ENCODE assay signal across 9 cellular contexts in the genomic region with DNA sequence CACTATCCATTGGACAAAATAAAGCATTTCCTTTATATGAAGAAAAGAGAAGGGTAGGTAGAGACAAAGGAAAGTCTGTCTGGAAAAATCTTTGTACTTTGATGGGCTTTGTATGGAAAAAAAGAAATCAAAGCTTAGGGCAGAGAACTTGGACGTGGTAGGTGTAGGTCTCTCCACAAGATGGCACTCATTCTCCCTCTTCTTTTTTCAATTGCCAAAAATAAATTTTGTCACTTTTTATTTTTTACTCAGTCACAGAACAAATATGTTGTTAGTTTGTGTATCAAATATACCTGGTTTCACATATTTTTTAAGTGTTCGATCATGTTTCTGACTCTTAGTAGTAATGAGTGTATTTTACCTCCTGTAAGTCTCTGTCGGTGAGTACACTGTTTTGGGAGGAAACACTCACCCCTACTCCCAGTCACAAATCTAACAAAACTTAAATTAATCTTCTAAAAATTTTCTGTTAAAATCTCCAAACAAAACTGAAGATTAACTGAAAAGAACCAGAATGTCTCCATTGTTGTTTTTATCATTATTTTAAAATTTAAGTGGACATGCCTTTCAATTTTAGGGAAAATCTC.
A peak's percentile ranks its signal among the peaks of the same experiment; 100 is the strongest.
DNase-seq lines count a peak whose midpoint lies in the region; ATAC-seq and TF ChIP-seq lines count a peak whose summit lies in the region.
"Had no signal": no experiment of that assay in that cellular context is flagged by ENCODE, and none has a peak within 500 bp of the region (broad histone marks: within the 10 kb centered on the region; RNA-seq: fewer than 3 reads in every experiment).

No MANE protein-coding gene starts in this region.

- no peak for TF ChIP-seq POLR2A in thyroid gland (IDR thresholded peaks at IDR 0.05)

- DNase-seq in cardiac muscle cell (ENCODE audit: low read depth in 1 of 2, low spot score in 1 of 2) = peak; percentile 27 to 42
- no peak for DNase-seq in left cardiac atrium
- DNase-seq in NCI-H526 treated with DMSO at 0.1 percent for 48 hours (lab: John Stamatoyannopoulos, UW) = peak; percentile 6
- DNase-seq in fibroblast of gingiva (ENCODE audit: low read depth) = peak; percentile 1
- peak; percentile 60 for DNase-seq in superior temporal gyrus (ENCODE audit: extremely low spot score)
- no peak for DNase-seq in thyroid gland
- DNase-seq in T-helper 2 cell treated with Interferon-gamma antibody and Interleukin-4, amounts not matched to agents 5 μg/mL and 100 μg/mL, for 36 hours (ENCODE audit: low spot score) = no peak
- DNase-seq: posterior cingulate gyrus had no signal

- ATAC-seq in left cardiac atrium (no peak), HG03520 (IDR thresholded peaks at IDR 0.05; ENCODE audit: unreplicated experiment) (no peak)

- no peak overlapping the region for H3K27ac ChIP-seq in cardiac muscle cell
- no peak overlapping the region for H3K27ac ChIP-seq in thyroid gland

- H3K9me3 ChIP-seq in cardiac muscle cell (ENCODE audit: low read depth) (no peaks in the 10 kb centered on the region), thyroid gland (no peaks in the 10 kb centered on the region)

- intact Hi-C loops in left cardiac atrium (cut with DNase I) = loop anchor here (2.0 to 10.0 kb wide), 4 partner anchors 103 to 336 kb away; no protein-coding TSS in a partner anchor
- intact Hi-C loops in thyroid gland (cut with DNase I) = no loop called here

- 65 to 68% methylated on average over 3 of the region's 3 CpGs for WGBS in thyroid gland, 2 donors

- H3K27me3 ChIP-seq in cardiac muscle cell = no peaks in the 10 kb centered on the region
- H3K27me3 ChIP-seq in thyroid gland = no peaks in the 10 kb centered on the region

- H3K4me1 ChIP-seq in cardiac muscle cell (ENCODE audit: low read depth) = peaks cover 43% of the 10 kb centered on the region
- no peaks in the 10 kb centered on the region for H3K4me1 ChIP-seq in thyroid gland

- H3K4me1 Mint-ChIP-seq in T-helper 2 cell treated with Interferon-gamma antibody and Interleukin-4, amounts not matched to agents 5 μg/mL and 100 μg/mL, for 36 hours (ENCODE audit: low read depth) = no peaks in the 10 kb centered on the region

- TF ChIP-seq CTCF in cardiac muscle cell (IDR thresholded peaks at IDR 0.05; ENCODE audit: low read depth, low read length) = peak; percentile 55
- TF ChIP-seq CTCF in thyroid gland (IDR thresholded peaks at IDR 0.05) = peak in 3 of 6 experiments; percentile 25 to 39 (median 38)

- H3K9me3 Mint-ChIP-seq in T-helper 2 cell treated with Interferon-gamma antibody and Interleukin-4, amounts not matched to agents 5 μg/mL and 100 μg/mL, for 36 hours = no peaks in the 10 kb centered on the region

- H3K4me3 ChIP-seq in cardiac muscle cell (no peak overlapping the region), thyroid gland (replicated peaks in 1 of 3) (no peak overlapping the region)

- H3K27me3 Mint-ChIP-seq in T-helper 2 cell treated with Interferon-gamma antibody and Interleukin-4, amounts not matched to agents 5 μg/mL and 100 μg/mL, for 36 hours (ENCODE audit: low read depth) = no peaks in the 10 kb centered on the region

- H3K27ac Mint-ChIP-seq in T-helper 2 cell treated with Interferon-gamma antibody and Interleukin-4, amounts not matched to agents 5 μg/mL and 100 μg/mL, for 36 hours = no peak overlapping the region

- no peak overlapping the region for H3K4me3 Mint-ChIP-seq in T-helper 2 cell treated with Interferon-gamma antibody and Interleukin-4, amounts not matched to agents 5 μg/mL and 100 μg/mL, for 36 hours

- no peaks in the 10 kb centered on the region for H3K36me3 ChIP-seq in cardiac muscle cell
- H3K36me3 ChIP-seq in thyroid gland = no peaks in the 10 kb centered on the region

- H3K36me3 Mint-ChIP-seq in T-helper 2 cell treated with Interferon-gamma antibody and Interleukin-4, amounts not matched to agents 5 μg/mL and 100 μg/mL, for 36 hours (ENCODE audit: low read depth) = no peaks in the 10 kb centered on the region

Comparison
In these comparisons a context has a peak if more than half of its experiments do, and no peak if none do; other contexts are left out.
1. DNase-seq: peak in cardiac muscle cell (2 of 2), NCI-H526 treated with DMSO at 0.1 percent for 48 hours (single experiment), fibroblast of gingiva (single experiment) and superior temporal gyrus (single experiment); none in left cardiac atrium (single experiment), thyroid gland (0 of 2) and T-helper 2 cell treated with Interferon-gamma antibody and Interleukin-4, amounts not matched to agents 5 μg/mL and 100 μg/mL, for 36 hours (single experiment).